In the genomic region with DNA sequence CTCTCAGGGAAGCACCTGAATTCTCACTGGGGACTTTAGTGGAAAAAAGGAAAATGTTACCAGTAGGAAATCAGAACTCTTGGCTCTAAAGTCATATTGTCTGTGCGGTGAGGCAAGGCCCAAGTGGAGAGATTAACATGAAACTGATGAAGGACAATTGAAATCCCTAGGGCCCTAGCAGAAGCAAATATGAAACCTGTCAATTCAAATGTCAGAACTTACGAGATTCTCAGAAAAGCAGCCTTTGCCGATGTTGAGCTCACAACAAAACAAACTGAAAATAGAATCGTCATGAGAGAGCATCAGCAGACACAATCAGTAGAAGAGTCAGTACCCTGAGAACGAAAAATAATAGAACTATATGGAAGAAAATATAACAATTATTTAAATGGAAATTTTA, we compare ENCODE assay signal across 18 cellular contexts.
DNase-seq lines count a peak whose midpoint lies in the region; ATAC-seq and TF ChIP-seq lines count a peak whose summit lies in the region.
"Had no signal": no experiment of that assay in that cellular context is flagged by ENCODE, and none has a peak within 500 bp of the region (broad histone marks: within the 10 kb centered on the region; RNA-seq: fewer than 3 reads in every experiment).

No MANE protein-coding gene starts in this region.

- H3K27ac Mint-ChIP-seq in stimulated activated memory B cell treated with anti-CD40 and anti-IgM and Interleukin-4, amounts not matched to agents 10 μg/mL and 1 μg/mL and 100 μg/mL, for 72 hours = peak overlapping the region; percentile 63
- H3K27ac Mint-ChIP-seq in HFFc6 = no peak overlapping the region
- H3K27ac Mint-ChIP-seq: CD8-positive, alpha-beta memory T cell; T-helper 2 cell treated with Interferon-gamma antibody and Interleukin-4, amounts not matched to agents 5 μg/mL and 100 μg/mL, for 36 hours had no signal

- H3K9me3 Mint-ChIP-seq in stimulated activated memory B cell treated with anti-CD40 and anti-IgM and Interleukin-4, amounts not matched to agents 10 μg/mL and 1 μg/mL and 100 μg/mL, for 72 hours = peaks cover 10% of the 10 kb centered on the region
- peaks cover 3% of the 10 kb centered on the region; the same call in 1 of the 2 replicates for H3K9me3 Mint-ChIP-seq in HFFc6

- peaks cover 9% of the 10 kb centered on the region for H3K4me1 Mint-ChIP-seq in stimulated activated memory B cell treated with anti-CD40 and anti-IgM and Interleukin-4, amounts not matched to agents 10 μg/mL and 1 μg/mL and 100 μg/mL, for 72 hours
- no peaks in the 10 kb centered on the region for H3K4me1 Mint-ChIP-seq in HFFc6 (ENCODE audit: low read depth)
- H3K4me1 Mint-ChIP-seq: CD8-positive, alpha-beta memory T cell had no signal

- peak overlapping the region; percentile 10 for H3K4me3 Mint-ChIP-seq in stimulated activated memory B cell treated with anti-CD40 and anti-IgM and Interleukin-4, amounts not matched to agents 10 μg/mL and 1 μg/mL and 100 μg/mL, for 72 hours
- no peak overlapping the region for H3K4me3 Mint-ChIP-seq in HFFc6
- H3K4me3 Mint-ChIP-seq: CD8-positive, alpha-beta memory T cell; T-helper 2 cell treated with Interferon-gamma antibody and Interleukin-4, amounts not matched to agents 5 μg/mL and 100 μg/mL, for 36 hours had no signal

- ATAC-seq in GM18867 (IDR thresholded peaks at IDR 0.05; ENCODE audit: unreplicated experiment) (peak; percentile 41), HG03280 (IDR thresholded peaks at IDR 0.05; ENCODE audit: unreplicated experiment) (peak; percentile 80)
- ATAC-seq in stimulated activated memory B cell treated with anti-CD40 and anti-IgM and Interleukin-4, amounts not matched to agents 10 μg/mL and 1 μg/mL and 100 μg/mL, for 72 hours = peak; percentile 55
- ATAC-seq: A549, K562, Right ventricle myocardium inferior had no signal

- peaks cover 35% of the 10 kb centered on the region for H3K36me3 Mint-ChIP-seq in stimulated activated memory B cell treated with anti-CD40 and anti-IgM and Interleukin-4, amounts not matched to agents 10 μg/mL and 1 μg/mL and 100 μg/mL, for 72 hours
- H3K36me3 Mint-ChIP-seq in HFFc6 (ENCODE audit: low read depth) = no peaks in the 10 kb centered on the region
- H3K36me3 Mint-ChIP-seq: CD8-positive, alpha-beta memory T cell had no signal

- DNase-seq in GM10266 (ENCODE audit: extremely low spot score) (peak; percentile 25), GF-D8 (lab: John Stamatoyannopoulos, UW) (no peak), HFFc6 (no peak), cerebellar cortex (ENCODE audit: low spot score) (no peak)
- DNase-seq: C1 segment of cervical spinal cord; CD8-positive, alpha-beta memory T cell; NCI-H1417; NCI-H187; NCI-H2227 treated with DMSO at 0.1 percent for 48 hours; NCI-H510A treated with DMSO at 0.1 percent for 48 hours; NCI-H774 had no signal

- TF ChIP-seq CTCF in GM10266 (IDR thresholded peaks at IDR 0.05; ENCODE audit: control insufficient read depth, insufficient read depth, low read depth, missing control alignments) = no peak
- TF ChIP-seq CTCF in HFFc6 (IDR thresholded peaks at IDR 0.05) = no peak

- H3K27me3 Mint-ChIP-seq in stimulated activated memory B cell treated with anti-CD40 and anti-IgM and Interleukin-4, amounts not matched to agents 10 μg/mL and 1 μg/mL and 100 μg/mL, for 72 hours = peaks cover 8% of the 10 kb centered on the region
- H3K27me3 Mint-ChIP-seq in HFFc6 (ENCODE audit: insufficient read depth) = peaks cover 3% of the 10 kb centered on the region
